ENCODE assay signal across 27 cellular contexts in genomic region chr3:126999383-126999782, GRCh38. TPM values are rescaled to one million over a fixed set of nuclear protein-coding genes. Genes with fewer than 3 reads are reported as not detected.
A peak's percentile ranks its signal among the peaks of the same experiment; 100 is the strongest.
DNase-seq lines count a peak whose midpoint lies in the region; ATAC-seq, FAIRE-seq and TF ChIP-seq lines count a peak whose summit lies in the region.
"Had no signal": no experiment of that assay in that cellular context is flagged by ENCODE, and none has a peak within 500 bp of the region (broad histone marks: within the 10 kb centered on the region; RNA-seq: fewer than 3 reads in every experiment).

No MANE protein-coding gene starts in this region.

- H3K27me3 ChIP-seq in K562 (ENCODE audit: control insufficient read depth in 2 of 2, insufficient read depth in 2 of 2, low read length in 2 of 2) (no peaks in the 10 kb centered on the region), lower lobe of right lung (ENCODE audit: low read depth) (no peaks in the 10 kb centered on the region)
- H3K27me3 ChIP-seq: gastroesophageal sphincter had no signal

- H3K4me1 ChIP-seq in K562 (replicated peaks in 1 of 2; ENCODE audit: control insufficient read depth in 2 of 2, insufficient read depth in 2 of 2, low read length in 2 of 2) (peaks cover 0 to 38% of the 10 kb centered on the region in 2 experiments; a peak in 2 of 5 replicates), lower lobe of right lung (peaks cover 54% of the 10 kb centered on the region)

- H3K4me3 ChIP-seq in K562, result no peak overlapping the region
- no peak overlapping the region for H3K4me3 ChIP-seq in lower lobe of right lung
- H3K4me3 ChIP-seq: gastroesophageal sphincter, GM23338 had no signal

- H4K20me1 ChIP-seq in K562 (replicated peaks; ENCODE audit: control insufficient read depth, insufficient read depth, low read length), result peaks cover 28% of the 10 kb centered on the region; the same call in 1 of the 2 replicates

- no peak overlapping the region for H3K27ac Mint-ChIP-seq in Calu3 (ENCODE audit: unreplicated experiment)
- no peak overlapping the region for H3K27ac Mint-ChIP-seq in stimulated activated effector memory CD8-positive, alpha-beta T cell treated with anti-CD3 and anti-CD28 coated beads, Interleukin-12 subunit alpha, Interleukin-12 subunit beta, amount 100 ng/mL, for 72 hours
- H3K27ac Mint-ChIP-seq: activated naive CD4-positive, alpha-beta T cell treated with anti-CD3 and anti-CD28 coated beads, Interleukin-2, amount 10 ng/mL, durations not matched to agents 7 days and 5 days; CD4-positive, CD25-positive, alpha-beta regulatory T cell; mesothelial cell of epicardium had no signal

- WGBS in K562 (ENCODE audit: insufficient coverage, low coverage, missing lambda C conversion rate), result 100% methylated on average over 3 of the region's 15 CpGs

- CTCF ChIA-PET in Calu3 (lab: Charles Lee), result no interaction called here
- CTCF ChIA-PET in K562 (lab: Yijun Ruan, JAX; ENCODE audit: low intra/inter-chr PET ratio), result no interaction called here

- H3K9me3 ChIP-seq in K562 (replicated peaks; ENCODE audit: control insufficient read depth, insufficient read depth, low read depth, low read length) (no peaks in the 10 kb centered on the region), lower lobe of right lung (no peaks in the 10 kb centered on the region)
- H3K9me3 ChIP-seq: gastroesophageal sphincter had no signal

- BruUV-seq in Calu3 (replicated peaks; lab: Mats Ljungman, UMichigan) (no TSS peak), K562 (replicated peaks; lab: Mats Ljungman, UMichigan) (no TSS peak)

- in situ Hi-C loops in K562 (cut with MboI), result no loop called here

- H3K27me3 Mint-ChIP-seq in Calu3 (ENCODE audit: unreplicated experiment), result no peaks in the 10 kb centered on the region
- H3K27me3 Mint-ChIP-seq: activated naive CD4-positive, alpha-beta T cell treated with anti-CD3 and anti-CD28 coated beads, Interleukin-2, amount 10 ng/mL, durations not matched to agents 7 days and 5 days; CD4-positive, CD25-positive, alpha-beta regulatory T cell had no signal

- H3K4me1 Mint-ChIP-seq in Calu3 (ENCODE audit: low read depth, unreplicated experiment), result peaks cover 44% of the 10 kb centered on the region
- no peaks in the 10 kb centered on the region for H3K4me1 Mint-ChIP-seq in stimulated activated effector memory CD8-positive, alpha-beta T cell treated with anti-CD3 and anti-CD28 coated beads, Interleukin-12 subunit alpha, Interleukin-12 subunit beta, amount 100 ng/mL, for 72 hours
- H3K4me1 Mint-ChIP-seq: activated naive CD4-positive, alpha-beta T cell treated with anti-CD3 and anti-CD28 coated beads, Interleukin-2, amount 10 ng/mL, durations not matched to agents 7 days and 5 days; CD4-positive, CD25-positive, alpha-beta regulatory T cell had no signal

- H3K4me2 ChIP-seq in K562 (ENCODE audit: insufficient read depth, low read length), result no peak overlapping the region
- H3K4me2 ChIP-seq: GM23338 had no signal

- no peak for TF ChIP-seq RAD21 in K562 (CRISPR knock-in tag; conservative IDR thresholded peaks at IDR 0.05 in 1 of 2, IDR thresholded peaks at IDR 0.05 in 1 of 2)

- peaks cover 51% of the 10 kb centered on the region for H3K36me3 Mint-ChIP-seq in Calu3 (ENCODE audit: insufficient read depth, unreplicated experiment)
- peaks cover 2% of the 10 kb centered on the region for H3K36me3 Mint-ChIP-seq in stimulated activated effector memory CD8-positive, alpha-beta T cell treated with anti-CD3 and anti-CD28 coated beads, Interleukin-12 subunit alpha, Interleukin-12 subunit beta, amount 100 ng/mL, for 72 hours
- H3K36me3 Mint-ChIP-seq: activated naive CD4-positive, alpha-beta T cell treated with anti-CD3 and anti-CD28 coated beads, Interleukin-2, amount 10 ng/mL, durations not matched to agents 7 days and 5 days; CD4-positive, CD25-positive, alpha-beta regulatory T cell had no signal

- POLR2A ChIA-PET in K562 (lab: Yijun Ruan, JAX), result no interaction called here

- no peak for TF ChIP-seq POLR2A in K562 (conservative IDR thresholded peaks at IDR 0.05)

- peaks cover 17% of the 10 kb centered on the region; the same call in 1 of the 3 replicates for H3K36me3 ChIP-seq in K562 (ENCODE audit: control insufficient read depth, insufficient read depth, low read length)
- H3K36me3 ChIP-seq in lower lobe of right lung, result no peaks in the 10 kb centered on the region
- H3K36me3 ChIP-seq: gastroesophageal sphincter had no signal

- H3K9me3 Mint-ChIP-seq in Calu3 (ENCODE audit: low read depth, unreplicated experiment), result no peaks in the 10 kb centered on the region
- H3K9me3 Mint-ChIP-seq in stimulated activated effector memory CD8-positive, alpha-beta T cell treated with anti-CD3 and anti-CD28 coated beads, Interleukin-12 subunit alpha, Interleukin-12 subunit beta, amount 100 ng/mL, for 72 hours, result no peaks in the 10 kb centered on the region
- H3K9me3 Mint-ChIP-seq: activated naive CD4-positive, alpha-beta T cell treated with anti-CD3 and anti-CD28 coated beads, Interleukin-2, amount 10 ng/mL, durations not matched to agents 7 days and 5 days; CD4-positive, CD25-positive, alpha-beta regulatory T cell; GM23338; mesothelial cell of epicardium; neural crest cell had no signal

- TF ChIP-seq EP300 in K562 (IDR thresholded peaks at IDR 0.05; ENCODE audit: low read length), result no peak

- ATAC-seq in K562, result no peak
- ATAC-seq in lower lobe of right lung, result no peak
- ATAC-seq in stimulated activated effector memory CD8-positive, alpha-beta T cell treated with anti-CD3 and anti-CD28 coated beads, Interleukin-12 subunit alpha, Interleukin-12 subunit beta, amount 100 ng/mL, for 72 hours, result no peak
- ATAC-seq in GM18517 (IDR thresholded peaks at IDR 0.05; ENCODE audit: unreplicated experiment), result no peak
- ATAC-seq: esophagus mucosa, gastroesophageal sphincter, GM23338, left cardiac atrium had no signal

- H3K9me1 ChIP-seq in K562 (ENCODE audit: control insufficient read depth, insufficient read depth, low read length), result no peaks in the 10 kb centered on the region

- DNase-seq in Calu3 (peak; percentile 73), K562 (ENCODE audit: extremely low read depth in 1 of 4, low spot score in 3 of 4) (no peak), lower lobe of right lung (no peak), substantia nigra (lab: John Stamatoyannopoulos, UW) (peak in 48 of 49 donors; percentile 22 to 91 (median 64)), mucosa of gallbladder (ENCODE audit: low spot score) (no peak)
- no peak for DNase-seq in activated effector memory CD4-positive, alpha-beta T cell treated with anti-CD3 and anti-CD28 coated beads, Interleukin-2, amount 50 U/mL, for 16 hours
- DNase-seq in stimulated activated effector memory CD8-positive, alpha-beta T cell treated with anti-CD3 and anti-CD28 coated beads, Interleukin-12 subunit alpha, Interleukin-12 subunit beta, amount 100 ng/mL, for 72 hours (ENCODE audit: low spot score in 2 of 2), result no peak
- DNase-seq: activated CD4-positive, alpha-beta T cell treated with anti-CD3 and anti-CD28 coated beads, Interleukin-2, amount 50 U/mL, for 4 hours; activated naive CD4-positive, alpha-beta T cell treated with anti-CD3 and anti-CD28 coated beads, Interleukin-2, amount 10 ng/mL, durations not matched to agents 7 days and 5 days; activated T-cell treated with anti-CD3 and anti-CD28 coated beads, Interleukin-2, amount 50 U/mL, for 1 hour; CD4-positive, CD25-positive, alpha-beta regulatory T cell; cerebellar nuclear complex; effector CD8-positive, alpha-beta T cell; GDM1; left cardiac atrium; NCI-H187; NCI-H2227 treated with DMSO at 0.1 percent for 48 hours; OCI-M1; SHP77; stimulated activated CD4-positive, alpha-beta T cell treated with anti-CD3 and anti-CD28 coated beads, Interleukin-4, amount 100 ng/mL, for 4 hours had no signal

- no peak overlapping the region for H3K27ac ChIP-seq in K562 (ENCODE audit: extremely low read depth, low read depth, low read length)
- peak overlapping the region; percentile 41 for H3K27ac ChIP-seq in lower lobe of right lung
- no peak overlapping the region for H3K27ac ChIP-seq in substantia nigra (ENCODE audit: low read depth, low read length, poor library complexity, severe bottlenecking)

- H3K79me2 ChIP-seq in K562 (ENCODE audit: control insufficient read depth, insufficient read depth, low read length), result peaks cover 52% of the 10 kb centered on the region

- TF ChIP-seq CTCF in Calu3 (IDR thresholded peaks at IDR 0.05; ENCODE audit: unreplicated experiment), result no peak
- TF ChIP-seq CTCF in K562 (IDR thresholded peaks at IDR 0.05 in 2 of 3, conservative IDR thresholded peaks at IDR 0.05 in 1 of 3; ENCODE audit: insufficient read depth in 2 of 3, low read depth in 1 of 3, low read length in 3 of 3), result no peak
- no peak for TF ChIP-seq CTCF in lower lobe of right lung (IDR thresholded peaks at IDR 0.05)

- H3K4me3 Mint-ChIP-seq in Calu3 (ENCODE audit: low read depth, unreplicated experiment), result peak overlapping the region; percentile 39
- no peak overlapping the region for H3K4me3 Mint-ChIP-seq in stimulated activated effector memory CD8-positive, alpha-beta T cell treated with anti-CD3 and anti-CD28 coated beads, Interleukin-12 subunit alpha, Interleukin-12 subunit beta, amount 100 ng/mL, for 72 hours
- H3K4me3 Mint-ChIP-seq: activated naive CD4-positive, alpha-beta T cell treated with anti-CD3 and anti-CD28 coated beads, Interleukin-2, amount 10 ng/mL, durations not matched to agents 7 days and 5 days; CD4-positive, CD25-positive, alpha-beta regulatory T cell; GM23338; mesothelial cell of epicardium; neural crest cell had no signal

- intact Hi-C loops in Calu3 (cut with micrococcal nuclease; ENCODE audit: unreplicated experiment), result no loop called here
- intact Hi-C loops in K562 (cut with micrococcal nuclease), result no loop called here
- intact Hi-C loops in lower lobe of right lung (cut with DNase I), result no loop called here

- no peak for FAIRE-seq in K562 (lab: Jason Lieb, UNC)
- FAIRE-seq: astrocyte had no signal

- H3K9ac ChIP-seq in K562 (ENCODE audit: insufficient read depth in 1 of 2, low read depth in 2 of 2, low read length in 2 of 2), result no peak overlapping the region

- H2AFZ ChIP-seq in K562 (ENCODE audit: low read depth, low read length), result no peak overlapping the region
- H2AFZ ChIP-seq: GM23338 had no signal

RNA-seq across cellular contexts. Expression of gene PLXNA1, which starts 16.5 kb away (rescaled TPM):
- total RNA-seq in Calu3 (2022) (81.1 and 84.3 TPM in 2 replicates), K562 (2014; rRNA removed) (25.7 and 29.7 TPM in 2 replicates), K562 (2014; rRNA removed; fragmentation: Illumina TruSeq; extraction: Trizol) (11.4 and 14.0 TPM in 2 replicates), K562 (2015; rRNA removed; fragmentation: Illumina TruSeq; extraction: Trizol) (14.4 and 15.6 TPM in 2 replicates), K562 (2021) (49.3 and 59.9 TPM in 2 replicates), lower lobe of right lung (48.1 TPM), mucosa of gallbladder (41.5 TPM)
- 126 and 340 TPM in 2 replicates for total RNA-seq in K562 (2011; cell fraction: chromatin; rRNA removed; ENCODE audit: low replicate concordance)
- total RNA-seq in K562 (2011; cell fraction: nucleolus; rRNA removed), result 201 and 257 TPM in 2 replicates
- total RNA-seq in K562 (2011; cell fraction: nucleoplasm; rRNA removed), result 135 and 137 TPM in 2 replicates
- polyA plus RNA-seq in K562 (2011; rRNA removed) (39.2 and 54.7 TPM in 2 replicates), K562 (2014; fragmentation: Illumina TruSeq; extraction: Trizol) (16.8 and 30.4 TPM in 2 replicates), K562 (2014; fragmentation: Nextera tagmentation; extraction: Ambion mirVana) (under 1 TPM; 0.23 to 0.35 TPM), K562 (2014; rRNA removed) (32.3 and 37.7 TPM in 2 replicates)
- polyA plus RNA-seq in K562 (2011; cell fraction: cytosol; rRNA removed), result 30.3 and 79.8 TPM in 2 replicates
- 230 and 364 TPM in 2 replicates for polyA plus RNA-seq in K562 (2011; cell fraction: nucleus; rRNA removed)
- 30.0 and 54.1 TPM in 2 replicates for polyA plus RNA-seq in K562 (2012)
- 37.0 and 87.9 TPM in 2 replicates for polyA minus RNA-seq in K562 (2011; rRNA and poly(A)+ RNA removed)
- polyA minus RNA-seq in K562 (2011; cell fraction: cytosol; rRNA and poly(A)+ RNA removed), result 46.9 and 52.1 TPM in 2 replicates
- polyA minus RNA-seq in K562 (2011; cell fraction: nucleus; rRNA and poly(A)+ RNA removed), result 79.0 and 94.2 TPM in 2 replicates

Comparison
In these comparisons a context has a peak if more than half of its experiments do, and no peak if none do; other contexts are left out.
1. DNase-seq: peak in Calu3 (single experiment) and substantia nigra (48 of 49); none in K562 (0 of 4), lower lobe of right lung (single experiment), activated effector memory CD4-positive, alpha-beta T cell treated with anti-CD3 and anti-CD28 coated beads, Interleukin-2, amount 50 U/mL, for 16 hours (single experiment), stimulated activated effector memory CD8-positive, alpha-beta T cell treated with anti-CD3 and anti-CD28 coated beads, Interleukin-12 subunit alpha, Interleukin-12 subunit beta, amount 100 ng/mL, for 72 hours (0 of 2) and mucosa of gallbladder (single experiment).